8 cellular contexts compared by ENCODE assay signal in genomic region chr9:138022121-138022741, GRCh38.
DNase-seq lines count a peak whose midpoint lies in the region; ATAC-seq and TF ChIP-seq lines count a peak whose summit lies in the region.

No MANE protein-coding gene starts in this region.

- H4K20me1 ChIP-seq in IMR-90 (ENCODE audit: insufficient read depth, low read length): no peaks in the 10 kb centered on the region

- intact Hi-C loops in IMR-90 (cut with micrococcal nuclease): no loop called here
- intact Hi-C loops in right lobe of liver (cut with DNase I): loop anchor here in 1 of 2 donors (10.0 kb wide), 1 partner anchor 63 kb away; no protein-coding TSS in a partner anchor

- H2BK120ac ChIP-seq in IMR-90 (ENCODE audit: low read depth, low read length): no peak overlapping the region

- H4K8ac ChIP-seq in IMR-90 (ENCODE audit: low read depth in 2 of 2, low read length in 2 of 2): no peak overlapping the region

- no peak overlapping the region for H2BK5ac ChIP-seq in IMR-90 (ENCODE audit: low read depth, low read length, poor library complexity, severe bottlenecking)

- no peak overlapping the region for H3K23ac ChIP-seq in IMR-90 (ENCODE audit: low read depth, low read length)

- CTCF ChIA-PET in IMR-90 (lab: Yijun Ruan, JAX): no interaction called here

- TF ChIP-seq POLR2A in IMR-90 (IDR thresholded peaks at IDR 0.05; ENCODE audit: low read depth, low read length) (no peak), right lobe of liver (IDR thresholded peaks at IDR 0.05) (no peak)

- H3K18ac ChIP-seq in IMR-90 (ENCODE audit: low read depth, low read length): no peak overlapping the region

- POLR2A ChIA-PET in IMR-90 (lab: Charles Lee; ENCODE audit: unreplicated experiment): no interaction called here

- no peak overlapping the region for H3K14ac ChIP-seq in IMR-90 (replicated peaks; ENCODE audit: low read depth, low read length)

- no peak overlapping the region for H4K91ac ChIP-seq in IMR-90 (ENCODE audit: insufficient read depth, low read depth, low read length)

- BruUV-seq in IMR-90 (replicated peaks; lab: Mats Ljungman, UMichigan): no TSS peak

- H3K4me3 ChIP-seq in IMR-90 (ENCODE audit: insufficient read depth, low read depth, low read length) (no peak overlapping the region), right lobe of liver (no peak overlapping the region)

- H3K56ac ChIP-seq in IMR-90 (ENCODE audit: extremely low read depth, insufficient read depth, low read length): no peak overlapping the region

- peak overlapping the region; percentile 43 for H2AFZ ChIP-seq in IMR-90 (replicated peaks; ENCODE audit: low read length, poor library complexity)

- H3K4me1 ChIP-seq in IMR-90 (ENCODE audit: control insufficient read depth, insufficient read depth, low read length): no peaks in the 10 kb centered on the region
- H3K4me1 ChIP-seq in right lobe of liver: no peaks in the 10 kb centered on the region

- H4K5ac ChIP-seq in IMR-90 (ENCODE audit: low read depth, low read length): no peak overlapping the region

- H3K9me3 ChIP-seq in IMR-90 (ENCODE audit: control insufficient read depth, insufficient read depth, low read length) (peaks cover 3% of the 10 kb centered on the region), right lobe of liver (no peaks in the 10 kb centered on the region)

- no peaks in the 10 kb centered on the region for H3K9me1 ChIP-seq in IMR-90 (ENCODE audit: insufficient read depth, low read length)

- in situ Hi-C loops in IMR-90 (cut with MboI; ENCODE audit: low sequenced_read_pairs): no loop called here

- H3K36me3 ChIP-seq in IMR-90 (ENCODE audit: control insufficient read depth, insufficient read depth, low read length): no peaks in the 10 kb centered on the region
- H3K36me3 ChIP-seq in right lobe of liver: no peaks in the 10 kb centered on the region

- WGBS in IMR-90 (ENCODE audit: extremely low coverage in 2 of 2, insufficient read length in 1 of 2), 2 experiments: 41% methylated on average over 9 of the region's 17 CpGs; no CpG with 5 or more reads in 1 of the 2 experiments
- 0% methylated on average over 2 of the region's 17 CpGs for WGBS in right lobe of liver (ENCODE audit: insufficient coverage, low coverage, low lambda C conversion rate, missing lambda C conversion rate)

- H3K27ac ChIP-seq in IMR-90 (ENCODE audit: insufficient read depth, low read length): no peak overlapping the region
- no peak overlapping the region for H3K27ac ChIP-seq in right lobe of liver

- H3K4ac ChIP-seq in IMR-90 (ENCODE audit: low read depth, low read length): no peak overlapping the region

- peaks cover 6% of the 10 kb centered on the region; the same call in 1 of the 2 replicates for H3K27me3 ChIP-seq in IMR-90 (ENCODE audit: control insufficient read depth, insufficient read depth, low read length)
- H3K27me3 ChIP-seq in right lobe of liver: peaks cover 0 to 11% of the 10 kb centered on the region in 2 donors

- TF ChIP-seq RAD21 in IMR-90 (IDR thresholded peaks at IDR 0.05; ENCODE audit: low read length): no peak

- no peak for ATAC-seq in IMR-90 (ENCODE audit: low read depth)
- peak in 3 of 4 donors; percentile 22 to 51 (median 38) for ATAC-seq in right lobe of liver
- no peak for ATAC-seq in HG02678 (IDR thresholded peaks at IDR 0.05; ENCODE audit: unreplicated experiment)
- no peak for ATAC-seq in HG03159 (IDR thresholded peaks at IDR 0.05; ENCODE audit: unreplicated experiment)

- H3K79me1 ChIP-seq in IMR-90 (ENCODE audit: low read depth in 1 of 2, low read length in 2 of 2): no peaks in the 10 kb centered on the region

- H2AK9ac ChIP-seq in IMR-90 (replicated peaks; ENCODE audit: low read depth, low read length, poor library complexity): no peak overlapping the region

- dilution Hi-C loops in IMR-90 (cut with HindIII; ENCODE audit: low sequenced_read_pairs, unreplicated experiment): no loop called here

- no peak overlapping the region for H3K4me2 ChIP-seq in IMR-90 (ENCODE audit: low read depth, low read length)

- H2BK20ac ChIP-seq in IMR-90 (ENCODE audit: low read depth, low read length): no peak overlapping the region

- H3K9ac ChIP-seq in IMR-90 (ENCODE audit: low read depth, low read length): no peak overlapping the region

- DNase-seq in DMS 273 treated with DMSO at 0.1 percent for 48 hours (lab: John Stamatoyannopoulos, UW) (peak; percentile 16), IMR-90 (no peak), right lobe of liver (peak in 1 of 3 donors; percentile 47), H4 (ENCODE audit: low spot score) (no peak), NCI-H1930 (lab: John Stamatoyannopoulos, UW) (no peak)
- DNase-seq in activated CD8-positive, alpha-beta memory T cell treated with anti-CD3 and anti-CD28 coated beads, Interleukin-2, amount 50 U/mL, for 4 hours: peak; percentile 15

- TF ChIP-seq CTCF in IMR-90 (conservative IDR thresholded peaks at IDR 0.05; ENCODE audit: low read depth, low read length): no peak
- TF ChIP-seq CTCF in right lobe of liver (IDR thresholded peaks at IDR 0.05): peak in 3 of 4 donors; percentile 10 to 39 (median 18)

- no peak overlapping the region for H2AK5ac ChIP-seq in IMR-90 (ENCODE audit: low read depth, low read length)

- H2BK15ac ChIP-seq in IMR-90 (ENCODE audit: low read depth, low read length): no peak overlapping the region

TF ChIP-seq in IMR-90, 13 proteins besides CTCF, POLR2A, EP300 and RAD21:
- no peak for TF ChIP-seq MAZ (IDR thresholded peaks at IDR 0.05; ENCODE audit: borderline replicate concordance, low read depth, low read length)

Comparison
In these comparisons a context has a peak if more than half of its experiments do, and no peak if none do; other contexts are left out.
1. DNase-seq: peak in DMS 273 treated with DMSO at 0.1 percent for 48 hours (single experiment) and activated CD8-positive, alpha-beta memory T cell treated with anti-CD3 and anti-CD28 coated beads, Interleukin-2, amount 50 U/mL, for 4 hours (single experiment); none in IMR-90 (single experiment), H4 (single experiment) and NCI-H1930 (0 of 2).
2. ATAC-seq: peak in right lobe of liver (3 of 4); none in IMR-90 (single experiment), HG02678 (single experiment) and HG03159 (single experiment).